ENCODE assay signal across 14 cellular contexts in the genomic region with DNA sequence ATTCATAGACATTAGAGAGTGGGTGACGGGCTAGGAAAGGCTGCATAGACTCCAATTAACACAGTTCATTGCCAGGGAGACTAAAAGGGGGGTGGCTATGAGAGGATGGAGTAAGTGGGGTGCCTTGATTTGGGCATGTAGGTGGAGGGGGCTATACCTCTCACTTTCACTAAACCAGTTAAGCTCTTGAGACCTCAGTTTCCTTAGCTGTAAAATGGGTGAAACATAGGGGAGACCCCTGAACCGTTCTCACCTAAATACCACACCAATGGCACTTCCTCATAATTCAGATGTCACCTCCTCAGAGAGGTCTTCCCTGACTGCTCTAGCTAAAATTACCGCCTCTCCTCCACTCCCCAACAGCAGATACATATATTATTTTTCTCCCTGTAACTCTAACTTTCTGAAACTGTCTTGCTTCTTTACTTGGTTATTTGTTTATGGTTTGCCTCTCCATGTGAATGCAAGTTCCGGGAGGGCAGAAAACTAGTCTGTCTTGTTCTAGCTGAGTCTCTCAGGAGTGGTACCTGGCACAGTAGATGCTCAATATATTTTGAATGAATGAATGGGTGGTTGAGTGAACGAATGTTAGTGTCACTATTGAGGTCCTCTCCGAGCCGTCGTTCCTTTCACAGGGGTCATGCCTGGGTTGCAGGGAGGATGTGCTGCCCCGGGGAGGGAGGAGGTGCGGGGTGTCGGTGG. TPM values are rescaled to one million over a fixed set of nuclear protein-coding genes. Genes with fewer than 3 reads are reported as not detected.
A peak's percentile ranks its signal among the peaks of the same experiment; 100 is the strongest.
DNase-seq lines count a peak whose midpoint lies in the region; ATAC-seq and TF ChIP-seq lines count a peak whose summit lies in the region.
"Had no signal": no experiment of that assay in that cellular context is flagged by ENCODE, and none has a peak within 500 bp of the region (broad histone marks: within the 10 kb centered on the region; RNA-seq: fewer than 3 reads in every experiment).

No MANE protein-coding gene starts in this region.

- DNase-seq in NCI-H69 (lab: John Stamatoyannopoulos, UW) (peak; percentile 39), esophagus squamous epithelium (lab: John Stamatoyannopoulos, UW) (no peak), globus pallidus (ENCODE audit: low spot score) (no peak), NCI-H1436 (lab: John Stamatoyannopoulos, UW) (no peak)
- no peak for DNase-seq in CD4-positive, alpha-beta T cell
- DNase-seq: activated effector memory CD4-positive, alpha-beta T cell treated with anti-CD3 and anti-CD28 coated beads, Interleukin-2, amount 50 U/mL, for 16 hours; EL; GOT3; naive thymus-derived CD8-positive, alpha-beta T cell; stimulated activated CD4-positive, alpha-beta T cell treated with anti-CD3 and anti-CD28 coated beads, Interleukin-4, amount 100 ng/mL, for 1 hour had no signal

- CTCF ChIA-PET in CD4-positive, alpha-beta T cell (lab: Charles Lee): no interaction called here

- peaks cover 76% of the 10 kb centered on the region for H3K27me3 Mint-ChIP-seq in stimulated activated memory B cell treated with anti-CD40 and anti-IgM and Interleukin-4, amounts not matched to agents 10 μg/mL and 1 μg/mL and 100 μg/mL, for 72 hours
- peaks cover 74% of the 10 kb centered on the region for H3K27me3 Mint-ChIP-seq in CD4-positive, alpha-beta T cell

- peak overlapping the region; percentile 65 for H3K4me3 Mint-ChIP-seq in stimulated activated memory B cell treated with anti-CD40 and anti-IgM and Interleukin-4, amounts not matched to agents 10 μg/mL and 1 μg/mL and 100 μg/mL, for 72 hours
- H3K4me3 Mint-ChIP-seq in CD4-positive, alpha-beta T cell: no peak overlapping the region
- H3K4me3 Mint-ChIP-seq: naive thymus-derived CD8-positive, alpha-beta T cell had no signal

- H3K4me3 ChIP-seq in GM12875 (ENCODE audit: low read depth, low read length) (peak overlapping the region; percentile 73), esophagus squamous epithelium (peak overlapping the region; percentile 70 to 80 (median 76))

- H3K4me1 ChIP-seq in esophagus squamous epithelium: peaks cover 0 to 35% (median 0%) of the 10 kb centered on the region in 3 donors

- TF ChIP-seq CTCF in GM12875 (IDR thresholded peaks at IDR 0.05; ENCODE audit: borderline replicate concordance, insufficient read depth, low read depth, low read length) (no peak), esophagus squamous epithelium (IDR thresholded peaks at IDR 0.05) (no peak)
- no peak for TF ChIP-seq CTCF in CD4-positive, alpha-beta T cell (IDR thresholded peaks at IDR 0.05)

- H3K36me3 ChIP-seq in esophagus squamous epithelium: no peaks in the 10 kb centered on the region

- H3K27ac Mint-ChIP-seq in stimulated activated memory B cell treated with anti-CD40 and anti-IgM and Interleukin-4, amounts not matched to agents 10 μg/mL and 1 μg/mL and 100 μg/mL, for 72 hours: no peak overlapping the region
- H3K27ac Mint-ChIP-seq in CD4-positive, alpha-beta T cell: no peak overlapping the region
- H3K27ac Mint-ChIP-seq: naive thymus-derived CD8-positive, alpha-beta T cell had no signal

- H3K27me3 ChIP-seq in esophagus squamous epithelium: peaks cover 0 to 34% (median 0%) of the 10 kb centered on the region in 4 donors
- H3K27me3 ChIP-seq in CD4-positive, alpha-beta T cell (ENCODE audit: control insufficient read depth, insufficient read depth, low read length): peaks cover 44% of the 10 kb centered on the region

- intact Hi-C loops in esophagus squamous epithelium (cut with DNase I): no loop called here
- intact Hi-C loops in CD4-positive, alpha-beta T cell (cut with DNase I, micrococcal nuclease): no loop called here

- H3K27ac ChIP-seq in esophagus squamous epithelium: peak overlapping the region; percentile 69 to 84 (median 82)
- H3K27ac ChIP-seq in CD4-positive, alpha-beta T cell (ENCODE audit: low read depth, low read length): no peak overlapping the region

- peaks cover 0 to 5% (median 0%) of the 10 kb centered on the region in 3 donors for H3K9me3 ChIP-seq in esophagus squamous epithelium
- H3K9me3 ChIP-seq in CD4-positive, alpha-beta T cell (ENCODE audit: control insufficient read depth, low read length): peaks cover 8% of the 10 kb centered on the region

- H3K4me1 Mint-ChIP-seq in stimulated activated memory B cell treated with anti-CD40 and anti-IgM and Interleukin-4, amounts not matched to agents 10 μg/mL and 1 μg/mL and 100 μg/mL, for 72 hours: peaks cover 5% of the 10 kb centered on the region
- H3K4me1 Mint-ChIP-seq in CD4-positive, alpha-beta T cell (ENCODE audit: low read depth): no peaks in the 10 kb centered on the region

- ATAC-seq in stimulated activated memory B cell treated with anti-CD40 and anti-IgM and Interleukin-4, amounts not matched to agents 10 μg/mL and 1 μg/mL and 100 μg/mL, for 72 hours: no peak
- no peak for ATAC-seq in CD4-positive, alpha-beta T cell (ENCODE audit: poor library complexity)
- ATAC-seq: activated CD4-positive, CD25-positive, alpha-beta regulatory T cell treated with anti-CD3 and anti-CD28 coated beads, Interleukin-2, amount 50 U/mL, for 24 hours; naive thymus-derived CD8-positive, alpha-beta T cell had no signal

- WGBS in esophagus squamous epithelium, 2 donors: 41 to 53% methylated on average over 4 to 5 of the region's 11 CpGs

- H3K9me3 Mint-ChIP-seq in stimulated activated memory B cell treated with anti-CD40 and anti-IgM and Interleukin-4, amounts not matched to agents 10 μg/mL and 1 μg/mL and 100 μg/mL, for 72 hours: peaks cover 6% of the 10 kb centered on the region
- H3K9me3 Mint-ChIP-seq in CD4-positive, alpha-beta T cell: peaks cover 5% of the 10 kb centered on the region

- POLR2A ChIA-PET in CD4-positive, alpha-beta T cell (lab: Charles Lee): no interaction called here

- TF ChIP-seq POLR2A in esophagus squamous epithelium (IDR thresholded peaks at IDR 0.05): no peak

- H3K36me3 Mint-ChIP-seq in stimulated activated memory B cell treated with anti-CD40 and anti-IgM and Interleukin-4, amounts not matched to agents 10 μg/mL and 1 μg/mL and 100 μg/mL, for 72 hours: no peaks in the 10 kb centered on the region
- H3K36me3 Mint-ChIP-seq in CD4-positive, alpha-beta T cell (ENCODE audit: low read depth): no peaks in the 10 kb centered on the region
- H3K36me3 Mint-ChIP-seq: naive thymus-derived CD8-positive, alpha-beta T cell had no signal

RNA-seq across cellular contexts. Expression of a gene that starts 0.6 kb away (rescaled TPM):
- 10 to 100 TPM in 3 of 4 donors, 1 to 10 TPM in 1; 9.7 to 22.1 (median 14.3) TPM for total RNA-seq in esophagus squamous epithelium
- total RNA-seq in CD4-positive, alpha-beta T cell: not detected
- total RNA-seq: dermis microvascular lymphatic vessel endothelial cell; naive thymus-derived CD8-positive, alpha-beta T cell had no signal

Comparison
In these comparisons a context has a peak if more than half of its experiments do, and no peak if none do; other contexts are left out.
1. RNA of a gene that starts 0.6 kb away (total RNA-seq): 9.7 to 22.1 TPM in esophagus squamous epithelium; not detected in CD4-positive, alpha-beta T cell; every median in the first group is over 10 times any median in the second.